In genomic region chr6:116680880-116681672, GRCh38 we compare ENCODE assay signal across 8 cellular contexts. TPM values are rescaled to one million over a fixed set of nuclear protein-coding genes. Genes with fewer than 3 reads are reported as not detected.
DNase-seq lines count a peak whose midpoint lies in the region; ATAC-seq and TF ChIP-seq lines count a peak whose summit lies in the region.

KPNA5 (plus strand) TSS chr6:116681211; CDS start chr6:116681335, 124 bp downstream.

- peaks cover 18% of the 10 kb centered on the region; the same call in 1 of the 2 replicates for H4K20me1 ChIP-seq in BLaER1

- TF ChIP-seq CTCF in coronary artery (IDR thresholded peaks at IDR 0.05): no peak

- H3K9ac ChIP-seq in BLaER1: peak within 1 kb of the TSS; percentile 90

- DNase-seq in NCI-H524 treated with DMSO at 0.1 percent for 48 hours (lab: John Stamatoyannopoulos, UW): peak; percentile 87
- peak; percentile 95 for DNase-seq in activated CD4-positive, alpha-beta T cell treated with anti-CD3 and anti-CD28 coated beads for 48 hours
- DNase-seq in coronary artery (ENCODE audit: low spot score): peak; percentile 91
- peak; percentile 89 for DNase-seq in left lobe of liver (ENCODE audit: low spot score)
- peak; percentile 91 to 93 for DNase-seq in stimulated activated CD4-positive, alpha-beta T cell treated with anti-CD3 and anti-CD28 coated beads, Interleukin-2, amount 100 ng/mL, for 24 hours

- H3K4me2 ChIP-seq in BLaER1: peak within 1 kb of the TSS; percentile 83

- peaks cover 22% of the 10 kb centered on the region for H3K36me3 ChIP-seq in BLaER1

- peak within 1 kb of the TSS; percentile 83 for H3K4me3 ChIP-seq in BLaER1
- peak within 1 kb of the TSS; percentile 90 for H3K4me3 ChIP-seq in coronary artery

- H3K4me1 ChIP-seq in BLaER1: peaks cover 25% of the 10 kb centered on the region

- H3K9me3 ChIP-seq in BLaER1: 0 out of 2 replicates have a peak, but pooled peaks cover 6% of the 10 kb centered on the region

- ATAC-seq in GM19324 (IDR thresholded peaks at IDR 0.05; ENCODE audit: low FRiP score, unreplicated experiment) (peak; percentile 97), HG03460 (IDR thresholded peaks at IDR 0.05; ENCODE audit: unreplicated experiment) (peak; percentile 93), left lobe of liver (peak; percentile 98)

- no peaks in the 10 kb centered on the region for H3K27me3 ChIP-seq in BLaER1

- peak within 1 kb of the TSS; percentile 88 for H3K27ac ChIP-seq in BLaER1
- peak within 1 kb of the TSS; percentile 88 to 94 for H3K27ac ChIP-seq in coronary artery

RNA-seq across cellular contexts. Expression of gene KPNA5, which starts in this region (rescaled TPM):
- total RNA-seq in left lobe of liver: 1.7 TPM

Comparison
In these comparisons a context has a peak if more than half of its experiments do, and no peak if none do; other contexts are left out.
1. Peak in every context shown above with its lines: DNase-seq, ATAC-seq, H3K4me3 ChIP-seq and H3K27ac ChIP-seq.